19 cellular contexts compared by ENCODE assay signal in the genomic region with DNA sequence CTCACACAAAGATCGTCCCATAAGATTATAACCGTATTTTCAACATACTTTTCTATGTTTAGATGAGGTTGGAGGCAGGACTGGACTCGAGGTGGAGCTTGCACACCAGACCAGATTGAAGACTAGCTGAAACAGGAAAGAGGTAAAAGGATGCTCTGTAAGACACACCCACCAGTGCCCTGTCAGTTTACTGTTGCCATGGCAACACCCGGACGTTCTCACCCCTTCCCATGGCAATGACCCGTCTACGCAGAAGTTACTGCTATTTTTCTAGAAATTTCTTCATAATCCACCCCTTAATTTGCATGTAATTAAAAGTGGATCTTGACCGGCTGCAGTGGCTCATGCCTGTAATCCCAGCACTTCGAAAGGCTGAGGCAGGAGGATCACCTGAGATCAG.
"Had no signal": no experiment of that assay in that cellular context is flagged by ENCODE, and none has a peak within 500 bp of the region (broad histone marks: within the 10 kb centered on the region; RNA-seq: fewer than 3 reads in every experiment).

No MANE protein-coding gene starts in this region.

- H3K4me3 ChIP-seq: body of pancreas, gastroesophageal sphincter, heart right ventricle, lower lobe of right lung, sigmoid colon, spleen, upper lobe of right lung had no signal

- H3K36me3 ChIP-seq: gastroesophageal sphincter, heart right ventricle, lower lobe of right lung, neutrophil, sigmoid colon, spleen, upper lobe of right lung had no signal

- DNase-seq: activated CD4-positive, alpha-beta T cell treated with anti-CD3 and anti-CD28 coated beads, Interleukin-2, amount 10 ng/mL, durations not matched to agents 7 days and 5 days; activated naive CD8-positive, alpha-beta T cell treated with anti-CD3 and anti-CD28 coated beads for 36 hours; amygdala; body of pancreas; caudate nucleus; heart right ventricle; left colon; lower lobe of right lung; naive thymus-derived CD4-positive, alpha-beta T cell; sigmoid colon; spleen; stimulated activated naive CD8-positive, alpha-beta T cell treated with anti-CD3 and anti-CD28 coated beads, Interleukin-15, amount 100 ng/mL, for 72 hours; testis; upper lobe of right lung had no signal

- H3K79me2 ChIP-seq: parathyroid adenoma had no signal

- H3K4me1 ChIP-seq: body of pancreas, gastroesophageal sphincter, lower lobe of right lung, parathyroid adenoma, sigmoid colon, testis, upper lobe of right lung had no signal

- H3K27ac ChIP-seq: body of pancreas, gastroesophageal sphincter, heart right ventricle, lower lobe of right lung, neutrophil, parathyroid adenoma, sigmoid colon, spleen, testis, upper lobe of right lung had no signal

- H3K9me3 ChIP-seq: body of pancreas, gastroesophageal sphincter, heart right ventricle, lower lobe of right lung, neutrophil, sigmoid colon, testis, upper lobe of right lung had no signal

- H3K27me3 ChIP-seq: neutrophil, testis had no signal

- H2AFZ ChIP-seq: parathyroid adenoma had no signal

- H3K9ac ChIP-seq: parathyroid adenoma had no signal

- FAIRE-seq: colon, endometrium had no signal

- ATAC-seq: body of pancreas; gastroesophageal sphincter; heart right ventricle; left colon; lower lobe of right lung; naive thymus-derived CD4-positive, alpha-beta T cell; stimulated activated naive CD8-positive, alpha-beta T cell treated with anti-CD3 and anti-CD28 coated beads, Interleukin-15, amount 100 ng/mL, for 72 hours; upper lobe of right lung had no signal
